31 cellular contexts compared by ENCODE assay signal in genomic region chr3:145737952-145738351, GRCh38.
A peak's percentile ranks its signal among the peaks of the same experiment; 100 is the strongest.
DNase-seq lines count a peak whose midpoint lies in the region; ATAC-seq, FAIRE-seq and TF ChIP-seq lines count a peak whose summit lies in the region.
"Had no signal": no experiment of that assay in that cellular context is flagged by ENCODE, and none has a peak within 500 bp of the region (broad histone marks: within the 10 kb centered on the region; RNA-seq: fewer than 3 reads in every experiment).

No MANE protein-coding gene starts in this region.

- H2BK15ac ChIP-seq in IMR-90 (ENCODE audit: low read depth, low read length): no peak overlapping the region

- H3K27ac ChIP-seq in HepG2 (ENCODE audit: extremely low read length, insufficient read depth, low read length): no peak overlapping the region
- no peak overlapping the region for H3K27ac ChIP-seq in right lobe of liver
- no peak overlapping the region for H3K27ac ChIP-seq in IMR-90 (ENCODE audit: insufficient read depth, low read length)
- no peak overlapping the region for H3K27ac ChIP-seq in upper lobe of right lung
- H3K27ac ChIP-seq: 22Rv1; A549; BLaER1; BLaER1 treated with 17β-estradiol and CSF1 and Interleukin-3, amounts not matched to agents 10 nM and 100 nM; C4-2B had no signal

- no peak overlapping the region for H2AFZ ChIP-seq in HepG2 (ENCODE audit: low read length)
- no peak overlapping the region for H2AFZ ChIP-seq in IMR-90 (replicated peaks; ENCODE audit: low read length, poor library complexity)

- no peak overlapping the region for H3K23ac ChIP-seq in IMR-90 (ENCODE audit: low read depth, low read length)

- no peaks in the 10 kb centered on the region for H3K79me1 ChIP-seq in IMR-90 (ENCODE audit: low read depth in 1 of 2, low read length in 2 of 2)

- H3K9ac ChIP-seq in HepG2 (ENCODE audit: insufficient read depth, low read depth, low read length) (no peak overlapping the region), IMR-90 (ENCODE audit: low read depth, low read length) (no peak overlapping the region)
- H3K9ac ChIP-seq: BLaER1; BLaER1 treated with 17β-estradiol and CSF1 and Interleukin-3, amounts not matched to agents 10 nM and 100 nM had no signal

- no peak for TF ChIP-seq CTCF in HepG2 (CRISPR knock-in tag; IDR thresholded peaks at IDR 0.05)
- no peak for TF ChIP-seq CTCF in right lobe of liver (IDR thresholded peaks at IDR 0.05)
- no peak for TF ChIP-seq CTCF in IMR-90 (conservative IDR thresholded peaks at IDR 0.05; ENCODE audit: low read depth, low read length)
- TF ChIP-seq CTCF in upper lobe of right lung (IDR thresholded peaks at IDR 0.05): no peak

- no peak overlapping the region for H2AK5ac ChIP-seq in IMR-90 (ENCODE audit: low read depth, low read length)

- H3K4me1 ChIP-seq in HepG2 (ENCODE audit: insufficient read depth, low read length) (no peaks in the 10 kb centered on the region), right lobe of liver (no peaks in the 10 kb centered on the region), IMR-90 (ENCODE audit: control insufficient read depth, insufficient read depth, low read length) (no peaks in the 10 kb centered on the region), upper lobe of right lung (no peaks in the 10 kb centered on the region)
- H3K4me1 ChIP-seq: A549; BE2C; BLaER1; BLaER1 treated with 17β-estradiol and CSF1 and Interleukin-3, amounts not matched to agents 10 nM and 100 nM; Caco-2 had no signal

- no peaks in the 10 kb centered on the region for H4K20me1 ChIP-seq in HepG2 (ENCODE audit: insufficient read depth, low read length)
- no peaks in the 10 kb centered on the region for H4K20me1 ChIP-seq in IMR-90 (ENCODE audit: insufficient read depth, low read length)
- H4K20me1 ChIP-seq: BLaER1; BLaER1 treated with 17β-estradiol and CSF1 and Interleukin-3, amounts not matched to agents 10 nM and 100 nM had no signal

- H3K4me3 ChIP-seq in HepG2 (replicated peaks in 1 of 3; ENCODE audit: insufficient read depth in 1 of 3, low read depth in 2 of 3, low read length in 3 of 3): no peak overlapping the region
- H3K4me3 ChIP-seq in right lobe of liver: no peak overlapping the region
- no peak overlapping the region for H3K4me3 ChIP-seq in IMR-90 (ENCODE audit: insufficient read depth, low read depth, low read length)
- no peak overlapping the region for H3K4me3 ChIP-seq in upper lobe of right lung
- H3K4me3 ChIP-seq: A549; BLaER1; BLaER1 treated with 17β-estradiol and CSF1 and Interleukin-3, amounts not matched to agents 10 nM and 100 nM had no signal

- no peak overlapping the region for H2BK20ac ChIP-seq in IMR-90 (ENCODE audit: low read depth, low read length)

- H4K8ac ChIP-seq in IMR-90 (ENCODE audit: low read depth in 2 of 2, low read length in 2 of 2): no peak overlapping the region

- TF ChIP-seq POLR2A in HepG2 (IDR thresholded peaks at IDR 0.05; ENCODE audit: insufficient read depth in 1 of 2, low read depth in 2 of 2, low read length in 2 of 2) (no peak), right lobe of liver (IDR thresholded peaks at IDR 0.05) (no peak), IMR-90 (IDR thresholded peaks at IDR 0.05; ENCODE audit: low read depth, low read length) (no peak)

- no peaks in the 10 kb centered on the region for H3K9me1 ChIP-seq in IMR-90 (ENCODE audit: insufficient read depth, low read length)

- no peak overlapping the region for H2BK120ac ChIP-seq in IMR-90 (ENCODE audit: low read depth, low read length)

- in situ Hi-C loops in HepG2 (cut with HindIII; ENCODE audit: extremely low pct_ligation_motif_present, low pct_unique_long_range_greater_than_20kb): no loop called here
- in situ Hi-C loops in IMR-90 (cut with MboI; ENCODE audit: low sequenced_read_pairs): no loop called here

- no peak for DNase-seq in HepG2 (ENCODE audit: low spot score)
- no peak for DNase-seq in right lobe of liver
- no peak for DNase-seq in IMR-90
- DNase-seq in upper lobe of right lung: no peak
- DNase-seq: 8988T; ACHN; AML-193; BE2C; C1 segment of cervical spinal cord; Caco-2; Calu3; CD4-positive, alpha-beta memory T cell; CD4-positive, alpha-beta T cell; CD4-positive, CD25-positive, alpha-beta regulatory T cell; CD8-positive, alpha-beta memory T cell; CD8-positive, alpha-beta T cell; COR-L47; DMS 273 treated with DMSO at 0.1 percent for 48 hours; DMS153; DMS53; DMS79; DMS79 treated with DMSO at 0.1 percent for 48 hours; DND-41; EL had no signal

- FAIRE-seq in HepG2 (lab: Jason Lieb, UNC): no peak
- FAIRE-seq: A204.1, A549, D721Med had no signal

- no peak overlapping the region for H3K18ac ChIP-seq in IMR-90 (ENCODE audit: low read depth, low read length)

- H3K4me2 ChIP-seq in HepG2 (ENCODE audit: low read depth, low read length): no peak overlapping the region
- H3K4me2 ChIP-seq in IMR-90 (ENCODE audit: low read depth, low read length): no peak overlapping the region
- H3K4me2 ChIP-seq: A549; BLaER1; BLaER1 treated with 17β-estradiol and CSF1 and Interleukin-3, amounts not matched to agents 10 nM and 100 nM had no signal

- intact Hi-C loops in HepG2 (cut with micrococcal nuclease; ENCODE audit: unreplicated experiment) (no loop called here), right lobe of liver (cut with DNase I) (no loop called here), IMR-90 (cut with micrococcal nuclease) (no loop called here), upper lobe of right lung (cut with DNase I) (no loop called here)

- no peak overlapping the region for H3K56ac ChIP-seq in IMR-90 (ENCODE audit: extremely low read depth, insufficient read depth, low read length)

- no peak overlapping the region for H4K91ac ChIP-seq in IMR-90 (ENCODE audit: insufficient read depth, low read depth, low read length)

- no peak overlapping the region for H2BK5ac ChIP-seq in IMR-90 (ENCODE audit: low read depth, low read length, poor library complexity, severe bottlenecking)

- H3K36me3 ChIP-seq in HepG2 (replicated peaks in 1 of 2; ENCODE audit: control insufficient read depth in 1 of 2, insufficient read depth in 2 of 2, low read length in 2 of 2) (no peaks in the 10 kb centered on the region), right lobe of liver (no peaks in the 10 kb centered on the region), IMR-90 (ENCODE audit: control insufficient read depth, insufficient read depth, low read length) (no peaks in the 10 kb centered on the region), upper lobe of right lung (no peaks in the 10 kb centered on the region)
- H3K36me3 ChIP-seq: BE2C; BLaER1; BLaER1 treated with 17β-estradiol and CSF1 and Interleukin-3, amounts not matched to agents 10 nM and 100 nM had no signal

- CTCF ChIA-PET in HepG2 (lab: Yijun Ruan, JAX; ENCODE audit: low intra/inter-chr PET ratio, low total read pairs) (no interaction called here), IMR-90 (lab: Yijun Ruan, JAX) (no interaction called here)

- no peak for TF ChIP-seq EP300 in HepG2 (IDR thresholded peaks at IDR 0.05; ENCODE audit: low read depth in 2 of 2, low read length in 2 of 2)
- no peak for TF ChIP-seq EP300 in HepG2 (CRISPR knock-in tag; IDR thresholded peaks at IDR 0.05; ENCODE audit: borderline replicate concordance)

- no peak overlapping the region for H3K4ac ChIP-seq in IMR-90 (ENCODE audit: low read depth, low read length)

- POLR2A ChIA-PET in HepG2 (lab: Yijun Ruan, JAX): no interaction called here
- POLR2A ChIA-PET in IMR-90 (lab: Charles Lee; ENCODE audit: unreplicated experiment): no interaction called here

- dilution Hi-C loops in IMR-90 (cut with HindIII; ENCODE audit: low sequenced_read_pairs, unreplicated experiment): no loop called here

- BruUV-seq in HepG2 (replicated peaks; lab: Mats Ljungman, UMichigan): no TSS peak
- BruUV-seq in IMR-90 (replicated peaks; lab: Mats Ljungman, UMichigan): no TSS peak

- TF ChIP-seq RAD21 in HepG2 (CRISPR knock-in tag; IDR thresholded peaks at IDR 0.05): no peak
- no peak for TF ChIP-seq RAD21 in IMR-90 (IDR thresholded peaks at IDR 0.05; ENCODE audit: low read length)

- no peaks in the 10 kb centered on the region; a peak in 1 of 5 replicates for H3K27me3 ChIP-seq in HepG2 (ENCODE audit: control insufficient read depth in 1 of 2, insufficient read depth in 2 of 2, low read length in 2 of 2)
- no peaks in the 10 kb centered on the region for H3K27me3 ChIP-seq in right lobe of liver
- H3K27me3 ChIP-seq in IMR-90 (ENCODE audit: control insufficient read depth, insufficient read depth, low read length): no peaks in the 10 kb centered on the region
- H3K27me3 ChIP-seq in upper lobe of right lung: no peaks in the 10 kb centered on the region
- H3K27me3 ChIP-seq: BE2C; BLaER1; BLaER1 treated with 17β-estradiol and CSF1 and Interleukin-3, amounts not matched to agents 10 nM and 100 nM had no signal

- ATAC-seq in HepG2 (no peak), right lobe of liver (no peak), IMR-90 (ENCODE audit: low read depth) (no peak), upper lobe of right lung (no peak)
- ATAC-seq: A549; CD8-positive, alpha-beta T cell had no signal

- H3K79me2 ChIP-seq in HepG2 (ENCODE audit: insufficient read depth, low read length): no peaks in the 10 kb centered on the region

- H3K9me3 ChIP-seq in HepG2 (ENCODE audit: low read length) (no peaks in the 10 kb centered on the region), right lobe of liver (no peaks in the 10 kb centered on the region), IMR-90 (ENCODE audit: control insufficient read depth, insufficient read depth, low read length) (no peaks in the 10 kb centered on the region), upper lobe of right lung (no peaks in the 10 kb centered on the region)
- H3K9me3 ChIP-seq: A549; BE2C; BLaER1; BLaER1 treated with 17β-estradiol and CSF1 and Interleukin-3, amounts not matched to agents 10 nM and 100 nM; Caco-2 had no signal

- no peak overlapping the region for H2AK9ac ChIP-seq in IMR-90 (replicated peaks; ENCODE audit: low read depth, low read length, poor library complexity)

- 59% methylated on average over 1 of the region's 1 CpG for WGBS in HepG2 (ENCODE audit: low lambda C conversion rate)
- 100% methylated on average over 1 of the region's 1 CpG for WGBS in right lobe of liver (ENCODE audit: insufficient coverage, low coverage, low lambda C conversion rate, missing lambda C conversion rate)
- WGBS in IMR-90 (ENCODE audit: extremely low coverage in 2 of 2, insufficient read length in 1 of 2), 2 experiments: no CpG with 5 or more reads among the region's 1 CpG

- no peak overlapping the region for H3K14ac ChIP-seq in IMR-90 (replicated peaks; ENCODE audit: low read depth, low read length)

- no peak overlapping the region for H4K5ac ChIP-seq in IMR-90 (ENCODE audit: low read depth, low read length)

TF ChIP-seq in HepG2, 621 proteins besides CTCF, POLR2A, EP300 and RAD21:
- TF ChIP-seq CEBPB (IDR thresholded peaks at IDR 0.05; ENCODE audit: borderline replicate concordance, low read depth, low read length) (peak; percentile 25; the same call in 1 of the 2 replicates), ZNF616 (CRISPR knock-in tag; IDR thresholded peaks at IDR 0.05; ENCODE audit: low read depth) (no peak)

TF ChIP-seq in IMR-90, 13 proteins besides CTCF, POLR2A, EP300 and RAD21:
- no peak for TF ChIP-seq MAFK (IDR thresholded peaks at IDR 0.05; ENCODE audit: low read depth, low read length)
- no peak for TF ChIP-seq BHLHE40 (IDR thresholded peaks at IDR 0.05; ENCODE audit: low read depth, low read length)
- no peak for TF ChIP-seq CHD1 (IDR thresholded peaks at IDR 0.05; ENCODE audit: low read depth, low read length)
- TF ChIP-seq RFX5 (IDR thresholded peaks at IDR 0.05; ENCODE audit: low read depth, low read length): no peak
- peak; percentile 53; the same call in 1 of the 2 replicates for TF ChIP-seq CEBPB (IDR thresholded peaks at IDR 0.05; ENCODE audit: low read depth, low read length)
